Comparison of ENCODE assay signal across 24 cellular contexts in the genomic region with DNA sequence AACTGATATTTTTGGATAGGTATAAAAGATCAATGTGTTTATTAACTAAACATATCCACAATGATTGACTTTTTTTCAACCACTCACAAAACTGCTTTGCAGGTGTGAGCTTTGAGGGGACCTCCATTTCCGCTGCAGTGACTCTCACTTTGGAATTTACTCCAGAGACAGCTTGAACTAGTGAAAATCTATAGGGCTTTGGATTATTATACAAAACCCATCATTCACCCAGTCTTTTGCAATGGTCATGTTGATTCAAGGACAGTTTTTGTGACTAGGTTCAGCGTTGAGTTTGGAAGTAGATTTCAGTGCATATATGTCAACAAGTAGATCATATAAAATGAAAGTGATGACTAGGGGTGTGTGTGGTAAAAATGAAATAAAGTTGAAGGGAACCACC.
DNase-seq lines count a peak whose midpoint lies in the region; ATAC-seq, FAIRE-seq and TF ChIP-seq lines count a peak whose summit lies in the region.
"Had no signal": no experiment of that assay in that cellular context is flagged by ENCODE, and none has a peak within 500 bp of the region (broad histone marks: within the 10 kb centered on the region; RNA-seq: fewer than 3 reads in every experiment).

No MANE protein-coding gene starts in this region.

- TF ChIP-seq CTCF in 22Rv1 (IDR thresholded peaks at IDR 0.05) (no peak), A549 (IDR thresholded peaks at IDR 0.05) (no peak), HEK293 (tag by site-specific recombination; IDR thresholded peaks at IDR 0.05) (no peak), PC-3 (conservative IDR thresholded peaks at IDR 0.05; ENCODE audit: low read depth, low read length) (no peak), GM10266 (IDR thresholded peaks at IDR 0.05; ENCODE audit: control insufficient read depth, insufficient read depth, low read depth, missing control alignments) (no peak)

- H3K9me3 ChIP-seq in A549 (no peaks in the 10 kb centered on the region), HEK293 (ENCODE audit: control insufficient read depth, insufficient read depth, low read depth, low read length) (no peaks in the 10 kb centered on the region), PC-3 (ENCODE audit: low read length) (no peaks in the 10 kb centered on the region)
- H3K9me3 ChIP-seq: BE2C, BLaER1 had no signal

- no peak for TF ChIP-seq RAD21 in A549 (conservative IDR thresholded peaks at IDR 0.05 in 1 of 2, IDR thresholded peaks at IDR 0.05 in 1 of 2)

- no peaks in the 10 kb centered on the region for H3F3A ChIP-seq in PC-3 (ENCODE audit: low read length, unreplicated experiment)

- CTCF ChIA-PET in A549 (lab: Yijun Ruan, JAX) (no interaction called here), HEK293 (lab: Yijun Ruan, JAX) (interaction anchor here (1.1 kb wide), 1 partner anchor 395 kb away, joined by 5 read pairs; no protein-coding TSS in a partner anchor), PC-3 (lab: Charles Lee) (no interaction called here), T-cell (lab: Charles Lee) (interaction anchor here in 1 of 2 donors (0.6 kb wide), 1 partner anchor 15 kb away, joined by 3 read pairs; no protein-coding TSS in a partner anchor)

- H3K9me2 ChIP-seq in PC-3 (replicated peaks; ENCODE audit: low read length) = no peaks in the 10 kb centered on the region

- no TSS peak for BruUV-seq in PC-3 (replicated peaks; lab: Mats Ljungman, UMichigan)

- TF ChIP-seq EP300 in A549 (IDR thresholded peaks at IDR 0.05) = no peak

- DNase-seq in A549 (ENCODE audit: low read depth in 1 of 2, low spot score in 1 of 2) (no peak), PC-3 (no peak), GM10266 (ENCODE audit: extremely low spot score) (no peak), T-cell (no peak)
- DNase-seq: ACHN; BE2C; C1 segment of cervical spinal cord; CD4-positive, alpha-beta memory T cell; CD4-positive, CD25-positive, alpha-beta regulatory T cell; CD8-positive, alpha-beta memory T cell; COR-L47; DMS 273 treated with DMSO at 0.1 percent for 48 hours; DMS153; DMS53; DMS79; DND-41; EL; GDM1 had no signal

- no peaks in the 10 kb centered on the region for H4K20me1 ChIP-seq in PC-3 (ENCODE audit: low read length)
- H4K20me1 ChIP-seq: BLaER1 had no signal

- intact Hi-C loops in PC-3 (cut with micrococcal nuclease) = no loop called here

- H3K27ac Mint-ChIP-seq in T-cell = no peak overlapping the region
- H3K27ac Mint-ChIP-seq: CD14-positive monocyte; CD4-positive, alpha-beta memory T cell; CD4-positive, CD25-positive, alpha-beta regulatory T cell had no signal

- no peak for ATAC-seq in A549
- no peak for ATAC-seq in PC-3
- ATAC-seq in T-cell (replicated peaks in 1 of 4) = no peak

- no peaks in the 10 kb centered on the region for H3K9me3 Mint-ChIP-seq in T-cell
- H3K9me3 Mint-ChIP-seq: CD14-positive monocyte; CD4-positive, alpha-beta memory T cell; CD8-positive, alpha-beta memory T cell had no signal

- H3K36me3 ChIP-seq in HEK293 (ENCODE audit: control insufficient read depth in 2 of 2, insufficient read depth in 1 of 2, low read length in 2 of 2) (no peaks in the 10 kb centered on the region), PC-3 (ENCODE audit: low read depth, low read length) (no peaks in the 10 kb centered on the region)
- H3K36me3 ChIP-seq: BE2C, BLaER1 had no signal

- FAIRE-seq in A549 (lab: Jason Lieb, UNC) = no peak
- FAIRE-seq: GM12891, GM19239 had no signal

- peaks cover 0 to 11% (median 3%) of the 10 kb centered on the region in 3 donors for H3K4me1 Mint-ChIP-seq in T-cell
- H3K4me1 Mint-ChIP-seq: CD14-positive monocyte had no signal

- no peak overlapping the region for H3K4me3 Mint-ChIP-seq in T-cell
- H3K4me3 Mint-ChIP-seq: CD14-positive monocyte; CD4-positive, alpha-beta memory T cell; CD4-positive, CD25-positive, alpha-beta regulatory T cell; CD8-positive, alpha-beta memory T cell had no signal

- H3K9ac ChIP-seq in PC-3 (ENCODE audit: low read length) = no peak overlapping the region
- H3K9ac ChIP-seq: BLaER1 had no signal

- no peak overlapping the region for H2AFZ ChIP-seq in PC-3 (ENCODE audit: low read length)

- peaks cover 82% of the 10 kb centered on the region for H3K4me1 ChIP-seq in A549
- H3K4me1 ChIP-seq in HEK293 (ENCODE audit: control insufficient read depth, insufficient read depth, low read length) = peaks cover 7% of the 10 kb centered on the region; the same call in 1 of the 2 replicates
- peaks cover 13% of the 10 kb centered on the region for H3K4me1 ChIP-seq in PC-3 (ENCODE audit: insufficient read depth, low read length)
- H3K4me1 ChIP-seq: BE2C had no signal

- no peaks in the 10 kb centered on the region for H3K27me3 Mint-ChIP-seq in T-cell
- H3K27me3 Mint-ChIP-seq: CD4-positive, alpha-beta memory T cell; CD4-positive, CD25-positive, alpha-beta regulatory T cell; CD8-positive, alpha-beta memory T cell had no signal

- WGBS in A549 (ENCODE audit: missing lambda C conversion rate) = 80% methylated on average over 2 of the region's 2 CpGs

- H3K4me2 ChIP-seq in A549 (peak overlapping the region; percentile 63), PC-3 (ENCODE audit: low read length) (no peak overlapping the region)
- H3K4me2 ChIP-seq: BLaER1 had no signal

- no peak for TF ChIP-seq POLR2A in A549 (IDR thresholded peaks at IDR 0.05; ENCODE audit: low read length)

- peak overlapping the region; percentile 45 for H3K27ac ChIP-seq in 22Rv1
- H3K27ac ChIP-seq in A549 = no peak overlapping the region
- H3K27ac ChIP-seq in HEK293 (ENCODE audit: extremely low read depth, low read depth, low read length) = no peak overlapping the region
- H3K27ac ChIP-seq in PC-3 (ENCODE audit: low read length) = no peak overlapping the region
- H3K27ac ChIP-seq: BLaER1 had no signal

- peaks cover 3% of the 10 kb centered on the region for H3K36me3 Mint-ChIP-seq in T-cell
- H3K36me3 Mint-ChIP-seq: CD14-positive monocyte; CD8-positive, alpha-beta memory T cell had no signal

- no peaks in the 10 kb centered on the region for H3K27me3 ChIP-seq in PC-3 (ENCODE audit: low read length)
- H3K27me3 ChIP-seq: BE2C, BLaER1 had no signal

- no peak overlapping the region for H3K4me3 ChIP-seq in A549
- no peak overlapping the region for H3K4me3 ChIP-seq in HEK293 (ENCODE audit: low read depth, low read length)
- no peak overlapping the region for H3K4me3 ChIP-seq in PC-3 (ENCODE audit: low read length)
- H3K4me3 ChIP-seq: BLaER1 had no signal

- POLR2A ChIA-PET in A549 (lab: Yijun Ruan, JAX) = no interaction called here
- POLR2A ChIA-PET in HEK293 (lab: Yijun Ruan, JAX) = no interaction called here
- POLR2A ChIA-PET in PC-3 (lab: Charles Lee; ENCODE audit: unreplicated experiment) = no interaction called here
- POLR2A ChIA-PET in T-cell (lab: Charles Lee) = interaction anchor here in 1 of 2 donors (0.7 kb wide), 1 partner anchor 50 kb away, joined by 3 read pairs; no protein-coding TSS in a partner anchor

- 0 out of 2 replicates have a peak, but pooled peaks cover 3% of the 10 kb centered on the region for H3K79me2 ChIP-seq in PC-3 (ENCODE audit: low read length)

TF ChIP-seq in A549, 52 proteins besides CTCF, POLR2A, EP300 and RAD21 (continues in another document):
- no peak for TF ChIP-seq MAFK (IDR thresholded peaks at IDR 0.05; ENCODE audit: partially characterized antibody)
- TF ChIP-seq HDAC2 (IDR thresholded peaks at IDR 0.05) = no peak
- no peak for TF ChIP-seq HEYL (CRISPR knock-in tag; IDR thresholded peaks at IDR 0.05)
- no peak for TF ChIP-seq RARB (CRISPR knock-in tag; IDR thresholded peaks at IDR 0.05)
- no peak for TF ChIP-seq HOXB5 (CRISPR knock-in tag; IDR thresholded peaks at IDR 0.05)
- TF ChIP-seq, protein P1, sequence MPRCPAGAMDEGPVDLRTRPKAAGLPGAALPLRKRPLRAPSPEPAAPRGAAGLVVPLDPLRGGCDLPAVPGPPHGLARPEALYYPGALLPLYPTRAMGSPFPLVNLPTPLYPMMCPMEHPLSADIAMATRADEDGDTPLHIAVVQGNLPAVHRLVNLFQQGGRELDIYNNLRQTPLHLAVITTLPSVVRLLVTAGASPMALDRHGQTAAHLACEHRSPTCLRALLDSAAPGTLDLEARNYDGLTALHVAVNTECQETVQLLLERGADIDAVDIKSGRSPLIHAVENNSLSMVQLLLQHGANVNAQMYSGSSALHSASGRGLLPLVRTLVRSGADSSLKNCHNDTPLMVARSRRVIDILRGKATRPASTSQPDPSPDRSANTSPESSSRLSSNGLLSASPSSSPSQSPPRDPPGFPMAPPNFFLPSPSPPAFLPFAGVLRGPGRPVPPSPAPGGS (IDR thresholded peaks at IDR 0.05) = no peak
- TF ChIP-seq EHMT2 (IDR thresholded peaks at IDR 0.05; ENCODE audit: low read depth) = no peak
- TF ChIP-seq FOSB (CRISPR knock-in tag; IDR thresholded peaks at IDR 0.05) = no peak
- TF ChIP-seq RNF2 (IDR thresholded peaks at IDR 0.05; ENCODE audit: borderline replicate concordance, low read depth) = no peak
- no peak for TF ChIP-seq SMC3 (IDR thresholded peaks at IDR 0.05)
- no peak for TF ChIP-seq CBX8 (IDR thresholded peaks at IDR 0.05)
- TF ChIP-seq RCOR1 (IDR thresholded peaks at IDR 0.05; ENCODE audit: low read depth, low read length) = no peak
- TF ChIP-seq KDM5A (IDR thresholded peaks at IDR 0.05) = no peak

TF ChIP-seq in HEK293, 187 proteins besides CTCF, POLR2A, EP300 and RAD21 (continues in another document):
- TF ChIP-seq, protein P2, sequence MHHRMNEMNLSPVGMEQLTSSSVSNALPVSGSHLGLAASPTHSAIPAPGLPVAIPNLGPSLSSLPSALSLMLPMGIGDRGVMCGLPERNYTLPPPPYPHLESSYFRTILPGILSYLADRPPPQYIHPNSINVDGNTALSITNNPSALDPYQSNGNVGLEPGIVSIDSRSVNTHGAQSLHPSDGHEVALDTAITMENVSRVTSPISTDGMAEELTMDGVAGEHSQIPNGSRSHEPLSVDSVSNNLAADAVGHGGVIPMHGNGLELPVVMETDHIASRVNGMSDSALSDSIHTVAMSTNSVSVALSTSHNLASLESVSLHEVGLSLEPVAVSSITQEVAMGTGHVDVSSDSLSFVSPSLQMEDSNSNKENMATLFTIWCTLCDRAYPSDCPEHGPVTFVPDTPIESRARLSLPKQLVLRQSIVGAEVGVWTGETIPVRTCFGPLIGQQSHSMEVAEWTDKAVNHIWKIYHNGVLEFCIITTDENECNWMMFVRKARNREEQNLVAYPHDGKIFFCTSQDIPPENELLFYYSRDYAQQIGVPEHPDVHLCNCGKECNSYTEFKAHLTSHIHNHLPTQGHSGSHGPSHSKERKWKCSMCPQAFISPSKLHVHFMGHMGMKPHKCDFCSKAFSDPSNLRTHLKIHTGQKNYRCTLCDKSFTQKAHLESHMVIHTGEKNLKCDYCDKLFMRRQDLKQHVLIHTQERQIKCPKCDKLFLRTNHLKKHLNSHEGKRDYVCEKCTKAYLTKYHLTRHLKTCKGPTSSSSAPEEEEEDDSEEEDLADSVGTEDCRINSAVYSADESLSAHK (tag by site-specific recombination; IDR thresholded peaks at IDR 0.05) = no peak
- TF ChIP-seq ZNF169 (tag by site-specific recombination; IDR thresholded peaks at IDR 0.05) = no peak
